ENCODE assay signal across 20 cellular contexts in the genomic region with DNA sequence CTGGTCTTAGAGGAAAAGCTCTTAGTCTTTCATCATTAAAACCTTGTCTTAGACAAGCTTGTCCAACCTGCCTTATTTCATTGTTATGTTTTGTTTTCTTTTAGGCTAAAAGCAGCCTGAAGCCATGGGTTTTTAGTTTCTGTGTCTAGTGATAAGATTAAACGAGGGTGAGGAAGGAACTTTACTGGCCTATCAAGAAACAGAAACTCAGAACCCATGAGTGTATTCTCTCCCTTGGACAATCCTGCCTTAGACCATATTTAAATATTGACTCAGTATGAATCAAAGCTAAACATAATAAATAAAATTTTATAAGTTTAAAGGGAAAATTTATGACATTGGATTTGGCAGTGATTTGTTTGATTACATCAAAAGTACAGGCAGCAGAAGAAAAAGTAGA.
"Had no signal": no experiment of that assay in that cellular context is flagged by ENCODE, and none has a peak within 500 bp of the region (broad histone marks: within the 10 kb centered on the region; RNA-seq: fewer than 3 reads in every experiment).

No MANE protein-coding gene starts in this region.

- H3K4me1 Mint-ChIP-seq: naive thymus-derived CD4-positive, alpha-beta T cell; stimulated activated naive B cell treated with anti-CD40 and anti-IgM and Interleukin-4, amounts not matched to agents 10 μg/mL and 1 μg/mL and 100 μg/mL, for 72 hours; stimulated activated naive CD8-positive, alpha-beta T cell treated with anti-CD3 and anti-CD28 coated beads, Interleukin-15, amount 100 ng/mL, for 72 hours had no signal

- H3K27me3 ChIP-seq: esophagus squamous epithelium, hepatocyte, neutrophil, testis, tibial nerve, upper lobe of right lung, vagina had no signal

- H3K27ac ChIP-seq: esophagus squamous epithelium, hepatocyte, neutrophil, skin epidermis, testis, tibial nerve, upper lobe of right lung, vagina had no signal

- H3K4me1 ChIP-seq: esophagus squamous epithelium, testis, tibial nerve, upper lobe of right lung, vagina had no signal

- H3K9me3 Mint-ChIP-seq: effector memory CD8-positive, alpha-beta T cell; naive thymus-derived CD4-positive, alpha-beta T cell; stimulated activated naive B cell treated with anti-CD40 and anti-IgM and Interleukin-4, amounts not matched to agents 10 μg/mL and 1 μg/mL and 100 μg/mL, for 72 hours; stimulated activated naive CD8-positive, alpha-beta T cell treated with anti-CD3 and anti-CD28 coated beads, Interleukin-15, amount 100 ng/mL, for 72 hours had no signal

- H3K27ac Mint-ChIP-seq: effector memory CD8-positive, alpha-beta T cell; naive thymus-derived CD4-positive, alpha-beta T cell; stimulated activated naive B cell treated with anti-CD40 and anti-IgM and Interleukin-4, amounts not matched to agents 10 μg/mL and 1 μg/mL and 100 μg/mL, for 72 hours had no signal

- DNase-seq: effector memory CD8-positive, alpha-beta T cell; esophagus squamous epithelium; foreskin melanocyte; head of caudate nucleus; kidney; left cardiac atrium; mammary epithelial cell; naive thymus-derived CD4-positive, alpha-beta T cell; stimulated activated CD4-positive, alpha-beta T cell treated with anti-CD3 and anti-CD28 coated beads, Interleukin-2, amount 100 ng/mL, for 24 hours; stimulated activated CD4-positive, alpha-beta T cell treated with anti-CD3 and anti-CD28 coated beads, Interleukin-4, amount 100 ng/mL, for 4 hours; stimulated activated naive B cell treated with anti-CD40 and anti-IgM and Interleukin-4, amounts not matched to agents 10 μg/mL and 1 μg/mL and 100 μg/mL, for 72 hours; stimulated activated naive CD8-positive, alpha-beta T cell treated with anti-CD3 and anti-CD28 coated beads, Interleukin-15, amount 100 ng/mL, for 72 hours; testis; upper lobe of right lung had no signal

- ATAC-seq: effector memory CD8-positive, alpha-beta T cell; left cardiac atrium; naive thymus-derived CD4-positive, alpha-beta T cell; sciatic nerve; stimulated activated naive B cell treated with anti-CD40 and anti-IgM and Interleukin-4, amounts not matched to agents 10 μg/mL and 1 μg/mL and 100 μg/mL, for 72 hours; stimulated activated naive CD8-positive, alpha-beta T cell treated with anti-CD3 and anti-CD28 coated beads, Interleukin-15, amount 100 ng/mL, for 72 hours; upper lobe of right lung had no signal

- H3K9me3 ChIP-seq: esophagus squamous epithelium, neutrophil, testis, tibial nerve, upper lobe of right lung, vagina had no signal

- H3K4me3 ChIP-seq: esophagus squamous epithelium, hepatocyte, skin epidermis, testis, tibial nerve, upper lobe of right lung, vagina had no signal

- H3K36me3 ChIP-seq: neutrophil, vagina had no signal

- H3K4me3 Mint-ChIP-seq: effector memory CD8-positive, alpha-beta T cell; naive thymus-derived CD4-positive, alpha-beta T cell; stimulated activated naive B cell treated with anti-CD40 and anti-IgM and Interleukin-4, amounts not matched to agents 10 μg/mL and 1 μg/mL and 100 μg/mL, for 72 hours; stimulated activated naive CD8-positive, alpha-beta T cell treated with anti-CD3 and anti-CD28 coated beads, Interleukin-15, amount 100 ng/mL, for 72 hours had no signal

- H3K27me3 Mint-ChIP-seq: effector memory CD8-positive, alpha-beta T cell; naive thymus-derived CD4-positive, alpha-beta T cell; stimulated activated naive B cell treated with anti-CD40 and anti-IgM and Interleukin-4, amounts not matched to agents 10 μg/mL and 1 μg/mL and 100 μg/mL, for 72 hours; stimulated activated naive CD8-positive, alpha-beta T cell treated with anti-CD3 and anti-CD28 coated beads, Interleukin-15, amount 100 ng/mL, for 72 hours had no signal
